ENCODE assay signal across 18 cellular contexts in genomic region chr6:101932704-101933103, GRCh38.
"Had no signal": no experiment of that assay in that cellular context is flagged by ENCODE, and none has a peak within 500 bp of the region (broad histone marks: within the 10 kb centered on the region; RNA-seq: fewer than 3 reads in every experiment).

No MANE protein-coding gene starts in this region.

- H3K27me3 ChIP-seq: dorsolateral prefrontal cortex, esophagus muscularis mucosa, foreskin keratinocyte, heart right ventricle, left lung had no signal

- H3K4me1 ChIP-seq: esophagus muscularis mucosa, foreskin keratinocyte, heart right ventricle, left lung, lower lobe of right lung had no signal

- H3K9me3 ChIP-seq: esophagus muscularis mucosa, heart right ventricle, left lung, lower lobe of right lung, mucosa of descending colon had no signal

- DNase-seq: dermis blood vessel endothelial cell; dorsolateral prefrontal cortex; effector CD4-positive, alpha-beta T cell; effector memory CD4-positive, alpha-beta T cell; foreskin keratinocyte; glutamatergic neuron; head of caudate nucleus; heart right ventricle; hippocampal formation; left cardiac atrium; left lung; left ventricle myocardium superior; lower lobe of right lung; mesenchymal stem cell; mucosa of descending colon had no signal

- H3K27ac Mint-ChIP-seq: mesothelial cell of epicardium had no signal

- H3K4me3 Mint-ChIP-seq: mesothelial cell of epicardium had no signal

- H3K27ac ChIP-seq: coronary artery, dorsolateral prefrontal cortex, esophagus muscularis mucosa, foreskin keratinocyte, heart right ventricle, left lung, lower lobe of right lung had no signal

- H3K36me3 ChIP-seq: esophagus muscularis mucosa, heart right ventricle, left lung, lower lobe of right lung had no signal

- H3K36me3 Mint-ChIP-seq: mesothelial cell of epicardium had no signal

- H3K4me3 ChIP-seq: coronary artery, dorsolateral prefrontal cortex, esophagus muscularis mucosa, heart right ventricle, left lung, lower lobe of right lung, mucosa of descending colon had no signal

- ATAC-seq: heart right ventricle, left cardiac atrium, left lung, left ventricle myocardium superior, lower lobe of right lung, mucosa of descending colon had no signal
